18 cellular contexts compared by ENCODE assay signal in genomic region chr15:43808435-43808950, GRCh38. TPM values are rescaled to one million over a fixed set of nuclear protein-coding genes. Genes with fewer than 3 reads are reported as not detected.
"Had no signal": no experiment of that assay in that cellular context is flagged by ENCODE, and none has a peak within 500 bp of the region (broad histone marks: within the 10 kb centered on the region; RNA-seq: fewer than 3 reads in every experiment).

No MANE protein-coding gene starts in this region.

- DNase-seq: activated CD4-positive, alpha-beta T cell treated with anti-CD3 and anti-CD28 coated beads for 1 hour; activated CD4-positive, alpha-beta T cell treated with anti-CD3 and anti-CD28 coated beads, Interleukin-2, amount 50 U/mL, for 48 hours; activated naive CD8-positive, alpha-beta T cell treated with anti-CD3 and anti-CD28 coated beads, Interleukin-2, amount 50 U/mL, for 24 hours; endodermal cell; erythroblast; left ventricle myocardium superior; pancreas; stimulated activated CD4-positive, alpha-beta T cell treated with anti-CD3 and anti-CD28 coated beads, Interleukin-15, amount 100 ng/mL, for 24 hours; stimulated activated CD4-positive, alpha-beta T cell treated with anti-CD3 and anti-CD28 coated beads, Interleukin-4, amount 100 ng/mL, for 24 hours; stomach had no signal

- H3K27me3 ChIP-seq: ascending aorta, neural progenitor cell, pancreas, stomach had no signal

- H3K4me1 ChIP-seq: ascending aorta, neural progenitor cell, pancreas had no signal

- H3K27ac ChIP-seq: ascending aorta, neural progenitor cell, pancreas, stomach, thoracic aorta had no signal

- H3K9me3 ChIP-seq: ascending aorta, pancreas, stomach, thoracic aorta had no signal

- H3K27me3 Mint-ChIP-seq: activated naive CD8-positive, alpha-beta T cell treated with anti-CD3 and anti-CD28 coated beads, Interleukin-2, amount 50 U/mL, for 24 hours had no signal

- H3K27ac Mint-ChIP-seq: activated naive CD8-positive, alpha-beta T cell treated with anti-CD3 and anti-CD28 coated beads, Interleukin-2, amount 50 U/mL, for 24 hours; endodermal cell; neural progenitor cell had no signal

- ATAC-seq: activated naive CD8-positive, alpha-beta T cell treated with anti-CD3 and anti-CD28 coated beads, Interleukin-2, amount 50 U/mL, for 24 hours; left ventricle myocardium superior had no signal

- H3K4me3 Mint-ChIP-seq: activated naive CD8-positive, alpha-beta T cell treated with anti-CD3 and anti-CD28 coated beads, Interleukin-2, amount 50 U/mL, for 24 hours; endodermal cell; neural progenitor cell had no signal

- H3K4me1 Mint-ChIP-seq: endodermal cell, neural progenitor cell had no signal

- H3K9me3 Mint-ChIP-seq: activated naive CD8-positive, alpha-beta T cell treated with anti-CD3 and anti-CD28 coated beads, Interleukin-2, amount 50 U/mL, for 24 hours; endodermal cell; neural progenitor cell had no signal

- H3K4me3 ChIP-seq: ascending aorta, neural progenitor cell, pancreas, stomach, thoracic aorta had no signal

RNA-seq across cellular contexts. Expression of gene SERINC4, which starts 8.5 kb away (rescaled TPM):
- total RNA-seq: ascending aorta, bronchial epithelial cell, chondrocyte, dermis microvascular lymphatic vessel endothelial cell, left ventricle myocardium superior, myocyte, stomach, thoracic aorta, urinary bladder had no signal
